Comparison of ENCODE assay signal across 17 cellular contexts in genomic region chr1:200041337-200042118, GRCh38. TPM values are rescaled to one million over a fixed set of nuclear protein-coding genes. Genes with fewer than 3 reads are reported as not detected.
DNase-seq lines count a peak whose midpoint lies in the region; ATAC-seq and TF ChIP-seq lines count a peak whose summit lies in the region.
"Had no signal": no experiment of that assay in that cellular context is flagged by ENCODE, and none has a peak within 500 bp of the region (broad histone marks: within the 10 kb centered on the region; RNA-seq: fewer than 3 reads in every experiment).

No MANE protein-coding gene starts in this region.

- H2BK5ac ChIP-seq in trophoblast cell (ENCODE audit: low read depth, low read length, poor library complexity) = no peak overlapping the region

- no peak for ATAC-seq in GM18502 (IDR thresholded peaks at IDR 0.05; ENCODE audit: poor library complexity, unreplicated experiment)

- H2BK12ac ChIP-seq in trophoblast cell (ENCODE audit: low read length) = no peak overlapping the region

- no peak overlapping the region for H4K91ac ChIP-seq in trophoblast cell (ENCODE audit: low read depth, low read length)

- no peak overlapping the region for H3K14ac ChIP-seq in trophoblast cell (ENCODE audit: low read length)

- peaks cover 76% of the 10 kb centered on the region for H3K27me3 ChIP-seq in MM.1S (replicated peaks; ENCODE audit: insufficient read depth, low read length)
- H3K27me3 ChIP-seq in trophoblast cell (ENCODE audit: insufficient read depth, low read length) = peaks cover 61% of the 10 kb centered on the region

- H2AFZ ChIP-seq in MM.1S (ENCODE audit: low read length) (no peak overlapping the region), trophoblast cell (ENCODE audit: insufficient read depth, low read length, poor library complexity) (no peak overlapping the region)

- no peak overlapping the region for H4K8ac ChIP-seq in trophoblast cell (ENCODE audit: low read depth, low read length)

- no peaks in the 10 kb centered on the region for H3K79me1 ChIP-seq in trophoblast cell (ENCODE audit: low read length)

- CTCF ChIA-PET in RWPE1 (lab: Yijun Ruan, JAX) = interaction anchor here (0.5 to 1.0 kb wide), 2 partner anchors 150 to 469 kb away, joined by 3 read pairs; no protein-coding TSS in a partner anchor

- H3K4me2 ChIP-seq in MM.1S (ENCODE audit: low read depth, low read length) (peak overlapping the region; percentile 99; the same call in 1 of the 2 replicates), trophoblast cell (ENCODE audit: low read length) (peak overlapping the region; percentile 67)
- H3K4me2 ChIP-seq: BLaER1 had no signal

- H3K27ac ChIP-seq in MM.1S (ENCODE audit: low read length) (no peak overlapping the region), trophoblast cell (ENCODE audit: low read depth, low read length) (no peak overlapping the region), RWPE1 (no peak overlapping the region)
- H3K27ac ChIP-seq: BLaER1 had no signal

- no peak overlapping the region for H3K9ac ChIP-seq in MM.1S (ENCODE audit: low read length)
- no peak overlapping the region for H3K9ac ChIP-seq in trophoblast cell (ENCODE audit: low read length)
- H3K9ac ChIP-seq: BLaER1 had no signal

- H3K9me2 ChIP-seq in MM.1S (replicated peaks; ENCODE audit: insufficient read depth, low read length) = no peaks in the 10 kb centered on the region

- peak overlapping the region; percentile 67 for H3K4me3 ChIP-seq in AG10803 (ENCODE audit: low read length)
- peak overlapping the region; percentile 79; the same call in 1 of the 2 replicates for H3K4me3 ChIP-seq in MM.1S (ENCODE audit: low read length)
- H3K4me3 ChIP-seq in iPS-11a (ENCODE audit: low read depth, low read length) = peak overlapping the region; percentile 63
- H3K4me3 ChIP-seq in trophoblast cell (ENCODE audit: low read depth, low read length) = no peak overlapping the region
- H3K4me3 ChIP-seq: BLaER1 had no signal

- H3K4me1 ChIP-seq in MM.1S (ENCODE audit: low read length) (peaks cover 3% of the 10 kb centered on the region; the same call in 1 of the 2 replicates), trophoblast cell (ENCODE audit: control insufficient read depth in 1 of 2, insufficient read depth in 2 of 2, low read length in 2 of 2) (peaks cover 2 to 16% of the 10 kb centered on the region in 2 experiments)

- H3K79me2 ChIP-seq in MM.1S (ENCODE audit: low read length) (no peaks in the 10 kb centered on the region), trophoblast cell (ENCODE audit: control insufficient read depth, insufficient read depth, low read length, poor library complexity) (no peaks in the 10 kb centered on the region)

- no CpG with 5 or more reads among the region's 35 CpGs for WGBS in trophoblast cell (ENCODE audit: extremely low coverage, insufficient coverage, insufficient read length)

- POLR2A ChIA-PET in RWPE1 (lab: Yijun Ruan, JAX; ENCODE audit: low non-redundant PET) = no interaction called here

- H3K36me3 ChIP-seq in MM.1S (replicated peaks; ENCODE audit: insufficient read depth, low read length) = no peaks in the 10 kb centered on the region
- no peaks in the 10 kb centered on the region for H3K36me3 ChIP-seq in trophoblast cell (ENCODE audit: control insufficient read depth in 1 of 2, insufficient read depth in 2 of 2, low read length in 2 of 2)
- H3K36me3 ChIP-seq: BLaER1 had no signal

- H4K12ac ChIP-seq in trophoblast cell (ENCODE audit: low read depth, low read length) = no peak overlapping the region

- no peaks in the 10 kb centered on the region for H4K20me1 ChIP-seq in MM.1S (ENCODE audit: insufficient read depth, low read length)

- TF ChIP-seq CTCF in AG10803 (conservative IDR thresholded peaks at IDR 0.05; ENCODE audit: low read length) (no peak), MM.1S (IDR thresholded peaks at IDR 0.05; ENCODE audit: low read length) (no peak), RWPE1 (conservative IDR thresholded peaks at IDR 0.05; ENCODE audit: low read depth) (no peak)

- DNase-seq in AG10803 (ENCODE audit: low read depth) (no peak), MM.1S (no peak), trophoblast cell (no peak), RWPE1 (ENCODE audit: low spot score) (no peak), middle frontal gyrus (ENCODE audit: extremely low spot score, low spot score) (no peak)
- DNase-seq in activated effector memory CD4-positive, alpha-beta T cell treated with anti-CD3 and anti-CD28 coated beads, Interleukin-2, amount 50 U/mL, for 16 hours = no peak
- DNase-seq: effector CD8-positive, alpha-beta T cell; GF-D8; HCEC 1CT; hippocampal formation; KG1; NCI-H2081 treated with DMSO at 0.1 percent for 48 hours; occipital lobe; T-helper 1 cell had no signal

- H2AK5ac ChIP-seq in trophoblast cell (ENCODE audit: low read length) = no peak overlapping the region

- no peaks in the 10 kb centered on the region for H3K9me3 ChIP-seq in MM.1S (replicated peaks; ENCODE audit: insufficient read depth, low read length)
- H3K9me3 ChIP-seq in trophoblast cell (ENCODE audit: insufficient read depth, low read depth, low read length) = peaks cover 2% of the 10 kb centered on the region

- H3K18ac ChIP-seq in trophoblast cell (ENCODE audit: low read length) = no peak overlapping the region

- H3K4ac ChIP-seq in trophoblast cell (ENCODE audit: low read depth, low read length) = no peak overlapping the region

- H2BK120ac ChIP-seq in trophoblast cell (ENCODE audit: insufficient read depth, low read length, poor library complexity) = no peak overlapping the region

- H3K23ac ChIP-seq in trophoblast cell (ENCODE audit: low read length) = no peak overlapping the region

- H3F3A ChIP-seq in MM.1S (ENCODE audit: insufficient read depth, low read length) = no peaks in the 10 kb centered on the region

RNA-seq across cellular contexts. Expression of gene NR5A2, which starts 14.0 kb away (rescaled TPM):
- not detected in 2 replicates for polyA plus RNA-seq in trophoblast cell (2013)
